Comparison of ENCODE assay signal across 30 cellular contexts in genomic region chr2:155384555-155385123, GRCh38.
"Had no signal": no experiment of that assay in that cellular context is flagged by ENCODE, and none has a peak within 500 bp of the region (broad histone marks: within the 10 kb centered on the region; RNA-seq: fewer than 3 reads in every experiment).

No MANE protein-coding gene starts in this region.

- H3K9me3 ChIP-seq: body of pancreas, breast epithelium, colonic mucosa, esophagus squamous epithelium had no signal

- H3K9me3 Mint-ChIP-seq: activated B cell treated with CpG ODN at 0.5 μM for 24 hours; activated CD4-positive, alpha-beta memory T cell treated with anti-CD3 and anti-CD28 coated beads for 36 hours; activated naive CD4-positive, alpha-beta T cell treated with anti-CD3 and anti-CD28 coated beads, Interleukin-2, amount 10 ng/mL, durations not matched to agents 7 days and 5 days; activated T-helper 2 cell treated with anti-CD3 and anti-CD28 coated beads, Interferon-gamma antibody, Interleukin-2, Interleukin-4, amounts not matched to agents 10 μg/mL and 5 μg/mL and 100 μg/mL, durations not matched to agents 14 hours and 24 hours and 36 hours; T-helper 2 cell treated with Interferon-gamma antibody and Interleukin-4, amounts not matched to agents 5 μg/mL and 100 μg/mL, for 36 hours had no signal

- H3K27me3 ChIP-seq: body of pancreas, breast epithelium, cardiac muscle cell, colonic mucosa, esophagus squamous epithelium had no signal

- DNase-seq: activated B cell treated with CpG ODN at 0.5 μM for 24 hours; activated CD4-positive, alpha-beta memory T cell treated with anti-CD3 and anti-CD28 coated beads for 36 hours; activated CD4-positive, alpha-beta T cell treated with anti-CD3 and anti-CD28 coated beads for 1 hour; activated CD4-positive, alpha-beta T cell treated with anti-CD3 and anti-CD28 coated beads for 48 hours; activated CD8-positive, alpha-beta memory T cell treated with anti-CD3 and anti-CD28 coated beads, Interleukin-2, amount 10 ng/mL, durations not matched to agents 7 days and 5 days; activated CD8-positive, alpha-beta memory T cell treated with anti-CD3 and anti-CD28 coated beads, Interleukin-2, amount 50 U/mL, for 4 hours; activated CD8-positive, alpha-beta T cell treated with anti-CD3 and anti-CD28 coated beads, Interleukin-2, amount 10 ng/mL, durations not matched to agents 7 days and 5 days; activated effector memory CD4-positive, alpha-beta T cell treated with anti-CD3 and anti-CD28 coated beads, Interleukin-2, amount 50 U/mL, for 16 hours; activated naive CD4-positive, alpha-beta T cell treated with anti-CD3 and anti-CD28 coated beads, Interleukin-2, amount 10 ng/mL, durations not matched to agents 7 days and 5 days; activated T-cell treated with anti-CD3 and anti-CD28 coated beads, Interleukin-2, amount 50 U/mL, for 1 hour; amniotic stem cell; aorta; body of pancreas; central memory CD4-positive, alpha-beta T cell; cerebellar nuclear complex; colonic mucosa; effector CD8-positive, alpha-beta T cell; esophagus squamous epithelium; head of caudate nucleus; T-helper 1 cell; T-helper 17 cell; T1000; WERI-Rb-1 had no signal

- H3K36me3 Mint-ChIP-seq: activated CD4-positive, alpha-beta memory T cell treated with anti-CD3 and anti-CD28 coated beads for 36 hours; activated CD8-positive, alpha-beta memory T cell treated with anti-CD3 and anti-CD28 coated beads, Interleukin-2, amount 10 ng/mL, durations not matched to agents 7 days and 5 days; activated naive CD4-positive, alpha-beta T cell treated with anti-CD3 and anti-CD28 coated beads, Interleukin-2, amount 10 ng/mL, durations not matched to agents 7 days and 5 days; activated naive CD8-positive, alpha-beta T cell had no signal

- ATAC-seq: activated CD8-positive, alpha-beta memory T cell treated with anti-CD3 and anti-CD28 coated beads, Interleukin-2, amount 10 ng/mL, durations not matched to agents 7 days and 5 days; activated CD8-positive, alpha-beta T cell treated with anti-CD3 and anti-CD28 coated beads, Interleukin-2, amount 10 ng/mL, durations not matched to agents 7 days and 5 days; body of pancreas; T-helper 17 cell had no signal

- H3K4me3 ChIP-seq: body of pancreas, breast epithelium, cardiac muscle cell, colonic mucosa, esophagus squamous epithelium had no signal

- H3K27ac Mint-ChIP-seq: activated B cell treated with CpG ODN at 0.5 μM for 24 hours; activated CD4-positive, alpha-beta memory T cell treated with anti-CD3 and anti-CD28 coated beads for 36 hours; activated CD8-positive, alpha-beta memory T cell treated with anti-CD3 and anti-CD28 coated beads, Interleukin-2, amount 10 ng/mL, durations not matched to agents 7 days and 5 days; activated CD8-positive, alpha-beta T cell treated with anti-CD3 and anti-CD28 coated beads, Interleukin-2, amount 10 ng/mL, durations not matched to agents 7 days and 5 days; activated naive CD4-positive, alpha-beta T cell treated with anti-CD3 and anti-CD28 coated beads, Interleukin-2, amount 10 ng/mL, durations not matched to agents 7 days and 5 days; activated naive CD8-positive, alpha-beta T cell; activated T-helper 2 cell treated with anti-CD3 and anti-CD28 coated beads, Interferon-gamma antibody, Interleukin-2, Interleukin-4, amounts not matched to agents 10 μg/mL and 5 μg/mL and 100 μg/mL, durations not matched to agents 14 hours and 24 hours and 36 hours; T-helper 17 cell; T-helper 2 cell treated with Interferon-gamma antibody and Interleukin-4, amounts not matched to agents 5 μg/mL and 100 μg/mL, for 36 hours had no signal

- FAIRE-seq: endothelial cell of umbilical vein had no signal

- H3K36me3 ChIP-seq: breast epithelium, cardiac muscle cell, colonic mucosa, esophagus squamous epithelium, WERI-Rb-1 had no signal

- H3K27me3 Mint-ChIP-seq: activated B cell treated with CpG ODN at 0.5 μM for 24 hours; activated naive CD4-positive, alpha-beta T cell treated with anti-CD3 and anti-CD28 coated beads, Interleukin-2, amount 10 ng/mL, durations not matched to agents 7 days and 5 days had no signal

- H3K4me3 Mint-ChIP-seq: activated B cell treated with CpG ODN at 0.5 μM for 24 hours; activated CD4-positive, alpha-beta memory T cell treated with anti-CD3 and anti-CD28 coated beads for 36 hours; activated CD8-positive, alpha-beta memory T cell treated with anti-CD3 and anti-CD28 coated beads, Interleukin-2, amount 10 ng/mL, durations not matched to agents 7 days and 5 days; activated CD8-positive, alpha-beta T cell treated with anti-CD3 and anti-CD28 coated beads, Interleukin-2, amount 10 ng/mL, durations not matched to agents 7 days and 5 days; activated naive CD4-positive, alpha-beta T cell treated with anti-CD3 and anti-CD28 coated beads, Interleukin-2, amount 10 ng/mL, durations not matched to agents 7 days and 5 days; activated naive CD8-positive, alpha-beta T cell; T-helper 17 cell; T-helper 2 cell treated with Interferon-gamma antibody and Interleukin-4, amounts not matched to agents 5 μg/mL and 100 μg/mL, for 36 hours had no signal

- H3K4me1 ChIP-seq: breast epithelium, colonic mucosa, esophagus squamous epithelium had no signal

- H3K27ac ChIP-seq: body of pancreas, breast epithelium, cardiac muscle cell, colonic mucosa, epithelial cell of prostate, esophagus squamous epithelium, WERI-Rb-1 had no signal

- H3K4me1 Mint-ChIP-seq: activated B cell treated with CpG ODN at 0.5 μM for 24 hours; activated CD8-positive, alpha-beta memory T cell treated with anti-CD3 and anti-CD28 coated beads, Interleukin-2, amount 10 ng/mL, durations not matched to agents 7 days and 5 days; activated naive CD4-positive, alpha-beta T cell treated with anti-CD3 and anti-CD28 coated beads, Interleukin-2, amount 10 ng/mL, durations not matched to agents 7 days and 5 days had no signal
